17 cellular contexts compared by ENCODE assay signal in genomic region chr6:75458895-75459294, GRCh38. TPM values are rescaled to one million over a fixed set of nuclear protein-coding genes. Genes with fewer than 3 reads are reported as not detected.
DNase-seq lines count a peak whose midpoint lies in the region; ATAC-seq and TF ChIP-seq lines count a peak whose summit lies in the region.
"Had no signal": no experiment of that assay in that cellular context is flagged by ENCODE, and none has a peak within 500 bp of the region (broad histone marks: within the 10 kb centered on the region; RNA-seq: fewer than 3 reads in every experiment).

No MANE protein-coding gene starts in this region.

- no peaks in the 10 kb centered on the region for H3K79me2 ChIP-seq in ACC112 (ENCODE audit: control insufficient read depth, insufficient read depth, low read length, unreplicated experiment)

- H3K4me1 ChIP-seq in ACC112 (ENCODE audit: control insufficient read depth, insufficient read depth, low read length, unreplicated experiment) = peaks cover 11% of the 10 kb centered on the region
- peaks cover 29% of the 10 kb centered on the region for H3K4me1 ChIP-seq in adipocyte (ENCODE audit: control insufficient read depth, insufficient read depth, low read length)
- H3K4me1 ChIP-seq: spleen had no signal

- ATAC-seq in omental fat pad (ENCODE audit: low FRiP score) (peak; percentile 93), HG03135 (IDR thresholded peaks at IDR 0.05; ENCODE audit: unreplicated experiment) (no peak)
- ATAC-seq: left colon, Panc1 had no signal

- H3K36me3 ChIP-seq in ACC112 (ENCODE audit: insufficient read depth, low read length) (no peaks in the 10 kb centered on the region), adipocyte (ENCODE audit: control insufficient read depth, insufficient read depth, low read length, severe bottlenecking) (no peaks in the 10 kb centered on the region)
- H3K36me3 ChIP-seq: spleen had no signal

- H3K27ac ChIP-seq in ACC112 (ENCODE audit: low read depth, low read length) = peak overlapping the region; percentile 62
- H3K27ac ChIP-seq: spleen had no signal

- no peak for TF ChIP-seq CTCF in omental fat pad (IDR thresholded peaks at IDR 0.05)
- no peak for TF ChIP-seq CTCF in GM10266 (IDR thresholded peaks at IDR 0.05; ENCODE audit: control insufficient read depth, insufficient read depth, low read depth, missing control alignments)

- DNase-seq in adipocyte (ENCODE audit: low read depth) (no peak), fibroblast of the conjunctiva (ENCODE audit: low read depth) (peak; percentile 74), omental fat pad (ENCODE audit: low spot score) (no peak), GM10266 (ENCODE audit: extremely low spot score) (no peak), NCI-H1436 (lab: John Stamatoyannopoulos, UW) (no peak), ureter (ENCODE audit: low spot score) (no peak)
- DNase-seq: activated CD4-positive, alpha-beta T cell treated with anti-CD3 and anti-CD28 coated beads, Interleukin-2, amount 10 ng/mL, durations not matched to agents 24 days and 14 days; activated T-cell treated with anti-CD3 and anti-CD28 coated beads, Interleukin-2, amount 50 U/mL, for 48 hours; amygdala; left colon; NCI-H1092; NCI-H446; nephron progenitor cell; spleen had no signal

- peak overlapping the region; percentile 35 for H3K9ac ChIP-seq in adipocyte (ENCODE audit: low read length)

- H3K27me3 ChIP-seq in ACC112 (ENCODE audit: insufficient read depth, low read length) (no peaks in the 10 kb centered on the region), adipocyte (replicated peaks; ENCODE audit: control insufficient read depth, insufficient read depth, low read length) (no peaks in the 10 kb centered on the region)
- H3K27me3 ChIP-seq: spleen had no signal

- H3K9me3 ChIP-seq in adipocyte (ENCODE audit: control insufficient read depth, low read length) = no peaks in the 10 kb centered on the region
- H3K9me3 ChIP-seq: spleen had no signal

- H3K4me3 ChIP-seq in ACC112 (ENCODE audit: low read depth, low read length) = no peak overlapping the region
- peak overlapping the region; percentile 22 for H3K4me3 ChIP-seq in adipocyte (ENCODE audit: low read length)
- H3K4me3 ChIP-seq: spleen had no signal

- peak overlapping the region; percentile 43 for H2AFZ ChIP-seq in ACC112 (ENCODE audit: low read length, unreplicated experiment)

RNA-seq across cellular contexts. Expression of gene FILIP1, which starts 34.7 kb away (rescaled TPM):
- total RNA-seq in omental fat pad (10 to 100 TPM in 1 of 4 donors, 1 to 10 TPM in 3; 3.0 to 15.9 (median 5.7) TPM), ureter (11.3 TPM)
- total RNA-seq: activated CD4-positive, alpha-beta T cell treated with anti-CD3 and anti-CD28 coated beads, Interleukin-2, amount 10 ng/mL, durations not matched to agents 24 days and 14 days had no signal
